13 cellular contexts compared by ENCODE assay signal in genomic region chr4:1834047-1834769, GRCh38. TPM values are rescaled to one million over a fixed set of nuclear protein-coding genes. Genes with fewer than 3 reads are reported as not detected.
DNase-seq lines count a peak whose midpoint lies in the region; ATAC-seq and TF ChIP-seq lines count a peak whose summit lies in the region.
"Had no signal": no experiment of that assay in that cellular context is flagged by ENCODE, and none has a peak within 500 bp of the region (broad histone marks: within the 10 kb centered on the region; RNA-seq: fewer than 3 reads in every experiment).

No MANE protein-coding gene starts in this region.

- no peaks in the 10 kb centered on the region for H3K9me3 Mint-ChIP-seq in stimulated activated effector memory CD8-positive, alpha-beta T cell treated with anti-CD3 and anti-CD28 coated beads, Interleukin-12 subunit alpha, Interleukin-12 subunit beta, amount 100 ng/mL, for 72 hours
- H3K9me3 Mint-ChIP-seq: dendritic cell treated with granulocyte-macrophage colony-stimulating factor and Interleukin-4, amounts not matched to agents 40 ng/mL and 50 ng/mL, for 4 days had no signal

- H3K9me3 ChIP-seq in Karpas-422 (ENCODE audit: low read length) = no peaks in the 10 kb centered on the region

- H3K27ac ChIP-seq in Karpas-422 (ENCODE audit: low read length) = no peak overlapping the region; the same call in 1 of the 2 replicates

- no peaks in the 10 kb centered on the region for H3K27me3 ChIP-seq in Karpas-422 (ENCODE audit: low read length)

- H2AFZ ChIP-seq in Karpas-422 (ENCODE audit: low read length) = no peak overlapping the region

- TF ChIP-seq CTCF in GM10266 (IDR thresholded peaks at IDR 0.05; ENCODE audit: control insufficient read depth, insufficient read depth, low read depth, missing control alignments) (no peak), fibroblast of villous mesenchyme (IDR thresholded peaks at IDR 0.05; ENCODE audit: insufficient read depth, low read depth, low read length) (no peak)

- peak; percentile 89 for DNase-seq in GM10266 (ENCODE audit: extremely low spot score)
- peak; percentile 46 for DNase-seq in fibroblast of villous mesenchyme (ENCODE audit: low read depth)
- DNase-seq in AG20443 (ENCODE audit: low spot score) = no peak
- no peak for DNase-seq in stimulated activated effector memory CD8-positive, alpha-beta T cell treated with anti-CD3 and anti-CD28 coated beads, Interleukin-12 subunit alpha, Interleukin-12 subunit beta, amount 100 ng/mL, for 72 hours (ENCODE audit: low spot score in 2 of 2)
- no peak for DNase-seq in KBM-7
- DNase-seq in Karpas-422 = no peak
- DNase-seq: activated CD8-positive, alpha-beta memory T cell treated with anti-CD3 and anti-CD28 coated beads, Interleukin-2, amount 50 U/mL, for 4 hours; GOT3; retina had no signal

- H3K36me3 ChIP-seq in Karpas-422 (ENCODE audit: insufficient read depth, low read length) = peaks cover 16% of the 10 kb centered on the region

- H3K4me1 Mint-ChIP-seq in stimulated activated effector memory CD8-positive, alpha-beta T cell treated with anti-CD3 and anti-CD28 coated beads, Interleukin-12 subunit alpha, Interleukin-12 subunit beta, amount 100 ng/mL, for 72 hours = peaks cover 11% of the 10 kb centered on the region

- H3K4me3 Mint-ChIP-seq in stimulated activated effector memory CD8-positive, alpha-beta T cell treated with anti-CD3 and anti-CD28 coated beads, Interleukin-12 subunit alpha, Interleukin-12 subunit beta, amount 100 ng/mL, for 72 hours = no peak overlapping the region
- H3K4me3 Mint-ChIP-seq: dendritic cell treated with granulocyte-macrophage colony-stimulating factor and Interleukin-4, amounts not matched to agents 40 ng/mL and 50 ng/mL, for 4 days had no signal

- ATAC-seq in GM19463 (IDR thresholded peaks at IDR 0.05; ENCODE audit: unreplicated experiment) (peak; percentile 85), HG03354 (IDR thresholded peaks at IDR 0.05; ENCODE audit: poor library complexity, severe bottlenecking, unreplicated experiment) (peak; percentile 71)
- no peak for ATAC-seq in stimulated activated effector memory CD8-positive, alpha-beta T cell treated with anti-CD3 and anti-CD28 coated beads, Interleukin-12 subunit alpha, Interleukin-12 subunit beta, amount 100 ng/mL, for 72 hours
- ATAC-seq: Right ventricle myocardium inferior had no signal

- no peak overlapping the region for H3K9ac ChIP-seq in Karpas-422 (ENCODE audit: low read length)

- 0 out of 2 replicates have a peak, but pooled peaks cover 3% of the 10 kb centered on the region for H3K79me2 ChIP-seq in Karpas-422 (ENCODE audit: low read length)

- in situ Hi-C loops in KBM-7 (cut with MboI; ENCODE audit: low pct_unique_long_range_greater_than_20kb, low sequenced_read_pairs) = no loop called here

- H3K27ac Mint-ChIP-seq in stimulated activated effector memory CD8-positive, alpha-beta T cell treated with anti-CD3 and anti-CD28 coated beads, Interleukin-12 subunit alpha, Interleukin-12 subunit beta, amount 100 ng/mL, for 72 hours = no peak overlapping the region
- H3K27ac Mint-ChIP-seq: dendritic cell treated with granulocyte-macrophage colony-stimulating factor and Interleukin-4, amounts not matched to agents 40 ng/mL and 50 ng/mL, for 4 days had no signal

- peaks cover 20% of the 10 kb centered on the region for H3K4me1 ChIP-seq in Karpas-422 (ENCODE audit: low read length)

- H4K20me1 ChIP-seq in Karpas-422 (ENCODE audit: insufficient read depth, low read depth, low read length) = no peaks in the 10 kb centered on the region

- H3K4me3 ChIP-seq in fibroblast of villous mesenchyme (ENCODE audit: low read depth, low read length) (no peak overlapping the region), Karpas-422 (ENCODE audit: low read length) (no peak overlapping the region)

- H3K36me3 Mint-ChIP-seq in stimulated activated effector memory CD8-positive, alpha-beta T cell treated with anti-CD3 and anti-CD28 coated beads, Interleukin-12 subunit alpha, Interleukin-12 subunit beta, amount 100 ng/mL, for 72 hours = peaks cover 89% of the 10 kb centered on the region

- no peak overlapping the region for H3K4me2 ChIP-seq in Karpas-422 (ENCODE audit: low read depth, low read length, poor library complexity, severe bottlenecking)

- H3K9me2 ChIP-seq in Karpas-422 (replicated peaks; ENCODE audit: insufficient read depth, low read length) = no peaks in the 10 kb centered on the region

RNA-seq across cellular contexts. Expression of gene LETM1, which starts 21.7 kb away (rescaled TPM):
- 80.2 and 91.5 TPM in 2 replicates for total RNA-seq in fibroblast of villous mesenchyme
- 25.2 and 75.1 TPM in 2 replicates for total RNA-seq in Karpas-422 (2014; rRNA removed; shearing (Covaris generic); ENCODE audit: low replicate concordance)

RNA-seq across cellular contexts. Expression of gene NSD2, which starts 37.0 kb away (rescaled TPM):
- 61.5 and 67.8 TPM in 2 replicates for total RNA-seq in fibroblast of villous mesenchyme
- 54.9 and 64.9 TPM in 2 replicates for total RNA-seq in Karpas-422 (2014; rRNA removed; shearing (Covaris generic); ENCODE audit: low replicate concordance)

RNA-seq across cellular contexts. Expression of gene FGFR3, which starts 41.1 kb away (rescaled TPM):
- total RNA-seq in fibroblast of villous mesenchyme = 0.32 and 0.86 TPM in 2 replicates
- not detected in 2 replicates for total RNA-seq in Karpas-422 (2014; rRNA removed; shearing (Covaris generic); ENCODE audit: low replicate concordance)

Comparison
In these comparisons a context has a peak if more than half of its experiments do, and no peak if none do; other contexts are left out.
1. DNase-seq: peak in GM10266 (single experiment) and fibroblast of villous mesenchyme (single experiment); none in AG20443 (single experiment), stimulated activated effector memory CD8-positive, alpha-beta T cell treated with anti-CD3 and anti-CD28 coated beads, Interleukin-12 subunit alpha, Interleukin-12 subunit beta, amount 100 ng/mL, for 72 hours (0 of 2), KBM-7 (single experiment) and Karpas-422 (single experiment).